In the genomic region with DNA sequence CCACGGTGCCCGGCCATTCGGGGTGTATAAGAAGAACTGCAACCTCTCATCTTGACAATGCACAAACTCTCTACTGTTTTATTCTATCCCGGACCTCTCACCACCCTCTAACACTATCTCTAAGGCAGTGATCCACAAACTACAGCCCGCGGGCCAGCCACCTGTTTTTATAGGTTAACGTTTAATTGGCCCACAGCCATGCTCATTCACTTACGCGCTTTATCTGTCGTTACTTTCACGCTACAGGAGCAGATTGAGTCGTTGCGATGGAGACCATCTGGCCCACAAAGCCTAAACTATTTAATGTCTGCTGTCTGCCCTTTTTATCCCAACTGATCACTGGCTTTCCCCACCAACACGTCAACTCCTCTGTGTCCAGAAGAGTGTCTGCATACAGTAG, we compare ENCODE assay signal across 22 cellular contexts.
DNase-seq lines count a peak whose midpoint lies in the region; ATAC-seq and TF ChIP-seq lines count a peak whose summit lies in the region.
"Had no signal": no experiment of that assay in that cellular context is flagged by ENCODE, and none has a peak within 500 bp of the region (broad histone marks: within the 10 kb centered on the region; RNA-seq: fewer than 3 reads in every experiment).

No MANE protein-coding gene starts in this region.

- H3K4me2 ChIP-seq in OCI-LY7 (ENCODE audit: low read length), result no peak overlapping the region
- H3K4me2 ChIP-seq: BLaER1 treated with 17β-estradiol and CSF1 and Interleukin-3, amounts not matched to agents 10 nM and 100 nM had no signal

- CTCF ChIA-PET in OCI-LY7 (lab: Charles Lee; ENCODE audit: unreplicated experiment), result no interaction called here

- intact Hi-C loops in body of pancreas (cut with DNase I), result no loop called here
- intact Hi-C loops in cardiac septum (cut with DNase I), result no loop called here
- intact Hi-C loops in OCI-LY7 (cut with micrococcal nuclease; ENCODE audit: unreplicated experiment), result no loop called here

- no peaks in the 10 kb centered on the region for H3K79me2 ChIP-seq in OCI-LY7 (ENCODE audit: insufficient read depth, low read depth, low read length)

- H4K20me1 ChIP-seq in OCI-LY7 (ENCODE audit: insufficient read depth, low read length), result no peaks in the 10 kb centered on the region
- H4K20me1 ChIP-seq: BLaER1 treated with 17β-estradiol and CSF1 and Interleukin-3, amounts not matched to agents 10 nM and 100 nM had no signal

- no peak overlapping the region for H3K27ac ChIP-seq in body of pancreas
- H3K27ac ChIP-seq in OCI-LY7 (ENCODE audit: low read depth, low read length, poor library complexity, severe bottlenecking), result no peak overlapping the region
- H3K27ac ChIP-seq: BLaER1 treated with 17β-estradiol and CSF1 and Interleukin-3, amounts not matched to agents 10 nM and 100 nM had no signal

- POLR2A ChIA-PET in OCI-LY7 (lab: Charles Lee), result no interaction called here

- no peak overlapping the region for H2AFZ ChIP-seq in OCI-LY7 (ENCODE audit: low read length)

- TF ChIP-seq CTCF in body of pancreas (IDR thresholded peaks at IDR 0.05) (no peak), OCI-LY7 (conservative IDR thresholded peaks at IDR 0.05; ENCODE audit: low read length) (no peak)

- H3K9me3 ChIP-seq in body of pancreas (peaks cover 0 to 12% (median 0%) of the 10 kb centered on the region in 3 donors), OCI-LY7 (ENCODE audit: low read length) (peaks cover 9% of the 10 kb centered on the region; the same call in 1 of the 2 replicates)

- no peaks in the 10 kb centered on the region for H3K4me1 ChIP-seq in body of pancreas
- no peaks in the 10 kb centered on the region for H3K4me1 ChIP-seq in OCI-LY7 (ENCODE audit: insufficient read depth, low read length, poor library complexity, severe bottlenecking)
- H3K4me1 ChIP-seq: BLaER1 treated with 17β-estradiol and CSF1 and Interleukin-3, amounts not matched to agents 10 nM and 100 nM had no signal

- H3K9me2 ChIP-seq in OCI-LY7 (ENCODE audit: insufficient read depth, low read length), result no peaks in the 10 kb centered on the region

- TF ChIP-seq POLR2A in body of pancreas (IDR thresholded peaks at IDR 0.05), result no peak

- WGBS in body of pancreas, 2 donors, result 70 to 71% methylated on average over 14 of the region's 14 CpGs

- BruUV-seq in OCI-LY7 (replicated peaks; lab: Mats Ljungman, UMichigan), result no TSS peak

- no peak overlapping the region for H3K4me3 ChIP-seq in body of pancreas
- no peak overlapping the region for H3K4me3 ChIP-seq in OCI-LY7 (ENCODE audit: low read depth, low read length, poor library complexity, severe bottlenecking)
- H3K4me3 ChIP-seq: BLaER1 treated with 17β-estradiol and CSF1 and Interleukin-3, amounts not matched to agents 10 nM and 100 nM had no signal

- no peaks in the 10 kb centered on the region for H3K27me3 ChIP-seq in body of pancreas
- H3K27me3 ChIP-seq: BLaER1 treated with 17β-estradiol and CSF1 and Interleukin-3, amounts not matched to agents 10 nM and 100 nM had no signal

- no peak for ATAC-seq in body of pancreas

- DNase-seq in NCI-H82 (lab: John Stamatoyannopoulos, UW) (peak; percentile 77), NCI-H82 treated with DMSO at 0.1 percent for 48 hours (lab: John Stamatoyannopoulos, UW; ENCODE audit: unreplicated experiment) (no peak), NCI-H2171 (lab: John Stamatoyannopoulos, UW) (peak; percentile 88), body of pancreas (peak in 3 of 4 donors; percentile 17 to 35 (median 30)), retina (peak; percentile 4), activated T-cell treated with anti-CD3 and anti-CD28 coated beads for 4 hours (no peak), cardiac septum (ENCODE audit: low spot score) (no peak), OCI-LY7 (ENCODE audit: low spot score) (no peak)
- DNase-seq: AML-193; CD4-positive, alpha-beta T cell; GDM1; HCEC 1CT; KBM-7; MV-4-11; NCI-H1105; NCI-H1436 treated with DMSO at 0.1 percent for 48 hours; NCI-H2029; NCI-H526; Right ventricle myocardium superior; RPMI8226; T-helper 1 cell had no signal

- H3K36me3 ChIP-seq in body of pancreas (replicated peaks in 1 of 2; ENCODE audit: insufficient read depth in 1 of 2, low read depth in 2 of 2) (no peaks in the 10 kb centered on the region), OCI-LY7 (ENCODE audit: insufficient read depth, low read length) (no peaks in the 10 kb centered on the region)

Comparison
In these comparisons a context has a peak if more than half of its experiments do, and no peak if none do; other contexts are left out.
1. DNase-seq: peak in NCI-H82 (single experiment), NCI-H2171 (single experiment), body of pancreas (3 of 4) and retina (single experiment); none in NCI-H82 treated with DMSO at 0.1 percent for 48 hours (single experiment), activated T-cell treated with anti-CD3 and anti-CD28 coated beads for 4 hours (single experiment), cardiac septum (single experiment) and OCI-LY7 (single experiment).